In the genomic region with DNA sequence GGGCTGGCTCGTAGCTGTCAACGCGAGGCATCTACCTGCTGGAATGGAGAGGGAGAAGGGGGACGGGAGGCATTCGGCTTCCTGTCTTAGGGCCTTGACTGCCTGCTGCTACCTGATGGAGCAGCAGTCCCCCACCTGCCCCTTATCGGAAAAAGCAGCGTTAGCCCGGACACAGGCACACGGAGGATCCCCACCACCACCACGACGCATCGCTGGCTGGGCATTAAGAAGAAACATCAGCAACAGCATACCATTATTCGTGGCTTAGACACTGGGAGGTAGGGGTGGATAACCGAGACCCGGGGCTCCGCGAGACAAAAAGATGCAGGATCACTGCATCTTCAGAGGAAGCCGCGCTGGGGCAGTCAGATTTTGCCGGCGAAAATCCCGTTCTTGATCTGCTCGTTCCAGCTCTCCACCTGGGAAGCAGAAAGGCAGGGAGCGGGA, we compare ENCODE assay signal across 8 cellular contexts. TPM values are rescaled to one million over a fixed set of nuclear protein-coding genes. Genes with fewer than 3 reads are reported as not detected.
DNase-seq lines count a peak whose midpoint lies in the region; ATAC-seq, FAIRE-seq and TF ChIP-seq lines count a peak whose summit lies in the region.

No MANE protein-coding gene starts in this region.

- H3K79me2 ChIP-seq in GM12878 (ENCODE audit: control insufficient read depth, insufficient read depth, low read length), result no peaks in the 10 kb centered on the region

- peak overlapping the region; percentile 21 for H2AK5ac ChIP-seq in mesenchymal stem cell (ENCODE audit: low read length, severe bottlenecking)

- H2BK120ac ChIP-seq in mesenchymal stem cell (ENCODE audit: low read depth, low read length), result no peak overlapping the region

- SMC1A ChIA-PET in GM12878 (lab: Charles Lee; ENCODE audit: uncharacterized antibody, unreplicated experiment), result no interaction called here

- H2AFZ ChIP-seq in GM12878 (ENCODE audit: control insufficient read depth, low read depth, low read length) (no peak overlapping the region; the same call in 1 of the 2 replicates), mesenchymal stem cell (ENCODE audit: low read depth, low read length) (peak overlapping the region; percentile 49)

- DNase-seq in cardiac muscle cell (ENCODE audit: low read depth in 1 of 2, low spot score in 1 of 2) (no peak), Right ventricle myocardium superior (no peak), GM12878 (ENCODE audit: low read depth, low spot score) (no peak), mesenchymal stem cell (no peak), upper lobe of right lung (no peak), GM20000 (ENCODE audit: low spot score) (no peak)

- intact Hi-C loops in Right ventricle myocardium superior (cut with DNase I), result no loop called here
- intact Hi-C loops in GM12878 (cut with micrococcal nuclease; ENCODE audit: unreplicated experiment), result no loop called here
- intact Hi-C loops in upper lobe of right lung (cut with DNase I), result no loop called here

- FAIRE-seq in GM12878 (lab: Jason Lieb, UNC), result no peak

- no peaks in the 10 kb centered on the region; the same call in 1 of the 2 replicates for H4K20me1 ChIP-seq in GM12878 (ENCODE audit: control insufficient read depth, insufficient read depth)

- H3K18ac ChIP-seq in mesenchymal stem cell (ENCODE audit: low read depth in 1 of 2, low read length in 2 of 2), result peak overlapping the region in 1 of 2 experiments; percentile 87

- no TSS peak for BruUV-seq in GM12878 (replicated peaks; lab: Mats Ljungman, UMichigan)

- peak overlapping the region; percentile 35 for H4K91ac ChIP-seq in mesenchymal stem cell (ENCODE audit: low read length)

- H3K4me1 ChIP-seq in cardiac muscle cell (ENCODE audit: low read depth) (peaks cover 6% of the 10 kb centered on the region), GM12878 (ENCODE audit: control insufficient read depth, insufficient read depth, low read length) (no peaks in the 10 kb centered on the region; the same call in 1 of the 2 replicates), mesenchymal stem cell (ENCODE audit: control insufficient read depth, insufficient read depth, low read depth, low read length) (peaks cover 26% of the 10 kb centered on the region), upper lobe of right lung (peaks cover 14% of the 10 kb centered on the region)

- in situ Hi-C loops in GM12878 (cut with MboI), result no loop called here

- WGBS in GM12878 (ENCODE audit: insufficient coverage, insufficient replicate concordance, low lambda C conversion rate, missing lambda C conversion rate), result 7% methylated on average over 23 of the region's 24 CpGs
- 15% methylated on average over 24 of the region's 24 CpGs for WGBS in mesenchymal stem cell

- H2BK12ac ChIP-seq in mesenchymal stem cell (ENCODE audit: low read length in 2 of 2), result peak overlapping the region in 1 of 2 experiments; percentile 47

- peak overlapping the region; percentile 30 for H3K4me3 ChIP-seq in cardiac muscle cell
- no peak overlapping the region for H3K4me3 ChIP-seq in GM12878
- H3K4me3 ChIP-seq in mesenchymal stem cell (ENCODE audit: insufficient read depth in 1 of 2, low read depth in 1 of 2, low read length in 2 of 2), result peak overlapping the region; percentile 55 to 66
- H3K4me3 ChIP-seq in upper lobe of right lung, result peak overlapping the region; percentile 46

- peak overlapping the region in 1 of 2 experiments; percentile 85 for H3K23ac ChIP-seq in mesenchymal stem cell (ENCODE audit: low read length in 2 of 2)

- no peak for TF ChIP-seq POLR2A in GM12878 (IDR thresholded peaks at IDR 0.05; ENCODE audit: low read depth, low read length)

- no peak for TF ChIP-seq CTCF in cardiac muscle cell (IDR thresholded peaks at IDR 0.05; ENCODE audit: low read depth, low read length)
- TF ChIP-seq CTCF in GM12878 (IDR thresholded peaks at IDR 0.05 in 2 of 3, conservative IDR thresholded peaks at IDR 0.05 in 1 of 3; ENCODE audit: control insufficient read depth in 2 of 3, extremely low read depth in 1 of 3, insufficient read depth in 1 of 3, low read depth in 3 of 3, low read length in 3 of 3), result no peak
- no peak for TF ChIP-seq CTCF in upper lobe of right lung (IDR thresholded peaks at IDR 0.05)
- TF ChIP-seq CTCF in GM20000 (IDR thresholded peaks at IDR 0.05; ENCODE audit: extremely low read depth, missing control alignments), result no peak

- RAD21 ChIA-PET in GM12878 (lab: Charles Lee; ENCODE audit: unreplicated experiment), result no interaction called here

- H3K27ac ChIP-seq in cardiac muscle cell, result no peak overlapping the region
- H3K27ac ChIP-seq in GM12878 (ENCODE audit: control insufficient read depth, insufficient read depth), result no peak overlapping the region
- no peak overlapping the region for H3K27ac ChIP-seq in mesenchymal stem cell (ENCODE audit: low read length, poor library complexity, severe bottlenecking)
- no peak overlapping the region for H3K27ac ChIP-seq in upper lobe of right lung

- no peak for TF ChIP-seq RAD21 in GM12878 (IDR thresholded peaks at IDR 0.05; ENCODE audit: insufficient read depth, low read depth, low read length)

- peak overlapping the region; percentile 71 for H4K8ac ChIP-seq in mesenchymal stem cell (ENCODE audit: low read length)

- H3K9ac ChIP-seq in GM12878 (ENCODE audit: control insufficient read depth, insufficient read depth, low read length) (no peak overlapping the region), mesenchymal stem cell (ENCODE audit: low read length) (no peak overlapping the region)

- no peaks in the 10 kb centered on the region for H3K9me3 ChIP-seq in cardiac muscle cell (ENCODE audit: low read depth)
- H3K9me3 ChIP-seq in GM12878 (replicated peaks; ENCODE audit: control insufficient read depth, insufficient read depth, low read length), result no peaks in the 10 kb centered on the region
- no peaks in the 10 kb centered on the region for H3K9me3 ChIP-seq in mesenchymal stem cell (ENCODE audit: control insufficient read depth, low read length)
- H3K9me3 ChIP-seq in upper lobe of right lung, result no peaks in the 10 kb centered on the region

- peak overlapping the region in 1 of 2 experiments; percentile 69 for H3K14ac ChIP-seq in mesenchymal stem cell (ENCODE audit: low read length in 2 of 2)

- CTCF ChIA-PET in GM12878 (lab: Yijun Ruan, JAX), result no interaction called here

- H3K27me3 ChIP-seq in cardiac muscle cell (peaks cover 62% of the 10 kb centered on the region), GM12878 (replicated peaks in 1 of 2; ENCODE audit: control insufficient read depth in 2 of 2, insufficient read depth in 2 of 2, low read length in 1 of 2) (peaks cover 4 to 13% of the 10 kb centered on the region in 2 experiments; a peak in 3 of 4 replicates), mesenchymal stem cell (ENCODE audit: control insufficient read depth in 1 of 2, insufficient read depth in 1 of 2, low read length in 2 of 2) (peaks cover 49 to 70% of the 10 kb centered on the region in 2 experiments), upper lobe of right lung (peaks cover 40% of the 10 kb centered on the region)

- TF ChIP-seq EP300 in GM12878 (IDR thresholded peaks at IDR 0.05; ENCODE audit: borderline replicate concordance in 1 of 2, control insufficient read depth in 1 of 2, low read depth in 2 of 2, low read length in 2 of 2), result no peak

- POLR2A ChIA-PET in GM12878 (lab: Charles Lee), result no interaction called here

- no peak overlapping the region for H2BK5ac ChIP-seq in mesenchymal stem cell (ENCODE audit: low read depth, low read length, poor library complexity, severe bottlenecking)

- ATAC-seq in Right ventricle myocardium superior (ENCODE audit: poor library complexity) (no peak), GM12878 (no peak), upper lobe of right lung (no peak), HG03135 (IDR thresholded peaks at IDR 0.05; ENCODE audit: unreplicated experiment) (no peak), GM18502 (IDR thresholded peaks at IDR 0.05; ENCODE audit: poor library complexity, unreplicated experiment) (no peak)

- H2BK15ac ChIP-seq in mesenchymal stem cell (ENCODE audit: low read depth, poor library complexity, severe bottlenecking), result no peak overlapping the region

- H3K36me3 ChIP-seq in cardiac muscle cell, result no peaks in the 10 kb centered on the region
- H3K36me3 ChIP-seq in GM12878 (ENCODE audit: control insufficient read depth in 2 of 2, insufficient read depth in 2 of 2, low read length in 1 of 2), result no peaks in the 10 kb centered on the region
- peaks cover 0 to 4% of the 10 kb centered on the region in 2 experiments for H3K36me3 ChIP-seq in mesenchymal stem cell (ENCODE audit: control insufficient read depth in 1 of 2, insufficient read depth in 2 of 2, low read depth in 1 of 2, low read length in 2 of 2)
- H3K36me3 ChIP-seq in upper lobe of right lung, result no peaks in the 10 kb centered on the region

- H3K79me1 ChIP-seq in mesenchymal stem cell (replicated peaks; ENCODE audit: low read length, poor library complexity, severe bottlenecking), result no peaks in the 10 kb centered on the region

- peak overlapping the region in 1 of 2 experiments; percentile 21 for H3K4ac ChIP-seq in mesenchymal stem cell (ENCODE audit: low read depth in 1 of 2, low read length in 2 of 2)

- H3K4me2 ChIP-seq in GM12878 (ENCODE audit: control insufficient read depth, insufficient read depth), result peak overlapping the region; percentile 68; the same call in 1 of the 2 replicates
- H3K4me2 ChIP-seq in mesenchymal stem cell (ENCODE audit: low read length, poor library complexity, severe bottlenecking), result peak overlapping the region; percentile 92

RNA-seq across cellular contexts. Expression of gene COX6B2, which starts 1.1 kb away (rescaled TPM):
- total RNA-seq in cardiac muscle cell (not detected in 2 replicates), Right ventricle myocardium superior (not detected), GM12878 (2014; rRNA removed) (not detected in 2 replicates), GM12878 (2014; rRNA removed; fragmentation: Illumina TruSeq; extraction: Trizol) (not detected in 2 replicates), GM12878 (2021) (not detected in 2 replicates), upper lobe of right lung (not detected)
- polyA plus RNA-seq in cardiac muscle cell (0.06 and 0.17 TPM in 2 replicates), GM12878 (2011; rRNA removed) (0.09 TPM in 1 of 2 replicates, not detected in the other), GM12878 (2014; fragmentation: Illumina TruSeq; extraction: Trizol) (not detected in 2 replicates), GM12878 (2014; fragmentation: Nextera tagmentation; extraction: Ambion mirVana) (under 1 TPM; 0.05 to 0.07 TPM), GM12878 (2014; rRNA removed) (0.06 and 0.14 TPM in 2 replicates), GM12878 (2016; fragmentation: Nextera tagmentation; extraction: Ambion mirVana) (under 1 TPM in 1 of 2 experiments, not detected in 1; 0.08 TPM)
- not detected in 2 replicates for total RNA-seq in GM12878 (2013; cell fraction: nucleolus; rRNA removed)
- polyA plus RNA-seq in GM12878 (2011; ENCODE audit: low read depth), result 0.20 TPM
- polyA plus RNA-seq in GM12878 (2011; cell fraction: cytosol; rRNA removed), result not detected in 2 replicates
- 2.2 and 2.4 TPM in 2 replicates for polyA plus RNA-seq in GM12878 (2011; cell fraction: nucleus; rRNA removed)
- 0.11 and 0.15 TPM in 2 replicates for polyA plus RNA-seq in GM12878 (2012)
- not detected in 2 replicates for polyA minus RNA-seq in GM12878 (2011; rRNA and poly(A)+ RNA removed)
- polyA minus RNA-seq in GM12878 (2011; cell fraction: cytosol; rRNA and poly(A)+ RNA removed), result not detected in 2 replicates
- polyA minus RNA-seq in GM12878 (2011; cell fraction: nucleus; rRNA and poly(A)+ RNA removed), result not detected in 2 replicates
- polyA plus RNA-seq in mesenchymal stem cell (2013, experiment 1 of 2), result 0.30 TPM
- polyA plus RNA-seq in mesenchymal stem cell (2013, experiment 2 of 2), result 0.10 TPM

RNA-seq across cellular contexts. Expression of gene GARIN5B, which starts 9.7 kb away (rescaled TPM):
- total RNA-seq in cardiac muscle cell, result not detected in 2 replicates
- not detected in 2 replicates for polyA plus RNA-seq in cardiac muscle cell
- total RNA-seq in Right ventricle myocardium superior, result not detected
- total RNA-seq in GM12878 (2013; cell fraction: nucleolus; rRNA removed), result not detected in 2 replicates
- total RNA-seq in GM12878 (2014; rRNA removed), result not detected in 2 replicates
- total RNA-seq in GM12878 (2014; rRNA removed; fragmentation: Illumina TruSeq; extraction: Trizol), result not detected in 2 replicates
- not detected in 2 replicates for total RNA-seq in GM12878 (2021)
- not detected for polyA plus RNA-seq in GM12878 (2011; ENCODE audit: low read depth)
- not detected in 2 replicates for polyA plus RNA-seq in GM12878 (2011; rRNA removed)
- not detected in 2 replicates for polyA plus RNA-seq in GM12878 (2011; cell fraction: cytosol; rRNA removed)
- not detected in 2 replicates for polyA plus RNA-seq in GM12878 (2011; cell fraction: nucleus; rRNA removed)
- not detected in 2 replicates for polyA plus RNA-seq in GM12878 (2012)
- polyA plus RNA-seq in GM12878 (2014; fragmentation: Illumina TruSeq; extraction: Trizol), result not detected in 2 replicates
- not detected for polyA plus RNA-seq in GM12878 (2014; fragmentation: Nextera tagmentation; extraction: Ambion mirVana)
- 0.18 TPM in 1 of 2 replicates, not detected in the other for polyA plus RNA-seq in GM12878 (2014; rRNA removed)
- polyA plus RNA-seq in GM12878 (2016; fragmentation: Nextera tagmentation; extraction: Ambion mirVana), result not detected
- polyA minus RNA-seq in GM12878 (2011; rRNA and poly(A)+ RNA removed), result not detected in 2 replicates
- not detected in 2 replicates for polyA minus RNA-seq in GM12878 (2011; cell fraction: cytosol; rRNA and poly(A)+ RNA removed)
- not detected in 2 replicates for polyA minus RNA-seq in GM12878 (2011; cell fraction: nucleus; rRNA and poly(A)+ RNA removed)
- not detected for polyA plus RNA-seq in mesenchymal stem cell (2013, experiment 1 of 2)
- polyA plus RNA-seq in mesenchymal stem cell (2013, experiment 2 of 2), result not detected
- total RNA-seq in upper lobe of right lung, result not detected

RNA-seq across cellular contexts. Expression of gene KMT5C, which starts 13.7 kb away (rescaled TPM):
- 58.9 and 82.4 TPM in 2 replicates for total RNA-seq in cardiac muscle cell
- 63.5 and 81.7 TPM in 2 replicates for polyA plus RNA-seq in cardiac muscle cell
- 6.6 TPM for total RNA-seq in Right ventricle myocardium superior
- 51.9 and 53.5 TPM in 2 replicates for total RNA-seq in GM12878 (2013; cell fraction: nucleolus; rRNA removed)
- total RNA-seq in GM12878 (2014; rRNA removed), result 6.8 and 7.7 TPM in 2 replicates
- total RNA-seq in GM12878 (2014; rRNA removed; fragmentation: Illumina TruSeq; extraction: Trizol), result 2.4 and 3.7 TPM in 2 replicates
- total RNA-seq in GM12878 (2021), result 13.2 and 15.8 TPM in 2 replicates
- polyA plus RNA-seq in GM12878 (2011; ENCODE audit: low read depth), result 2.4 TPM
- 5.7 and 9.3 TPM in 2 replicates for polyA plus RNA-seq in GM12878 (2011; rRNA removed)
- polyA plus RNA-seq in GM12878 (2011; cell fraction: cytosol; rRNA removed), result 11.5 and 16.8 TPM in 2 replicates
- 52.7 and 62.4 TPM in 2 replicates for polyA plus RNA-seq in GM12878 (2011; cell fraction: nucleus; rRNA removed)
- 13.4 and 14.4 TPM in 2 replicates for polyA plus RNA-seq in GM12878 (2012)
- 1.3 and 2.3 TPM in 2 replicates for polyA plus RNA-seq in GM12878 (2014; fragmentation: Illumina TruSeq; extraction: Trizol)
- polyA plus RNA-seq in GM12878 (2014; fragmentation: Nextera tagmentation; extraction: Ambion mirVana), result under 1 TPM in 1 of 2 experiments, not detected in 1; 0.20 TPM
- 10.5 and 11.9 TPM in 2 replicates for polyA plus RNA-seq in GM12878 (2014; rRNA removed)
- 1 to 10 TPM; 4.1 to 4.3 TPM for polyA plus RNA-seq in GM12878 (2016; fragmentation: Nextera tagmentation; extraction: Ambion mirVana)
- polyA minus RNA-seq in GM12878 (2011; rRNA and poly(A)+ RNA removed), result 5.7 and 13.2 TPM in 2 replicates
- 4.9 and 10.4 TPM in 2 replicates for polyA minus RNA-seq in GM12878 (2011; cell fraction: cytosol; rRNA and poly(A)+ RNA removed)
- 18.5 and 26.7 TPM in 2 replicates for polyA minus RNA-seq in GM12878 (2011; cell fraction: nucleus; rRNA and poly(A)+ RNA removed)
- 6.3 TPM for polyA plus RNA-seq in mesenchymal stem cell (2013, experiment 1 of 2)
- 6.1 TPM for polyA plus RNA-seq in mesenchymal stem cell (2013, experiment 2 of 2)
- total RNA-seq in upper lobe of right lung, result 11.7 TPM

RNA-seq across cellular contexts. Expression of gene IL11, which starts 16.9 kb away (rescaled TPM):
- total RNA-seq in cardiac muscle cell (0.12 and 0.49 TPM in 2 replicates), Right ventricle myocardium superior (not detected), GM12878 (2014; rRNA removed) (not detected in 2 replicates), GM12878 (2014; rRNA removed; fragmentation: Illumina TruSeq; extraction: Trizol) (not detected in 2 replicates), GM12878 (2021) (0.15 TPM in 1 of 2 replicates, not detected in the other), upper lobe of right lung (0.84 TPM)
- polyA plus RNA-seq in cardiac muscle cell (0.72 TPM in 1 of 2 replicates, not detected in the other), GM12878 (2011; rRNA removed) (not detected in 2 replicates), GM12878 (2014; fragmentation: Illumina TruSeq; extraction: Trizol) (not detected in 2 replicates), GM12878 (2014; fragmentation: Nextera tagmentation; extraction: Ambion mirVana) (not detected), GM12878 (2014; rRNA removed) (not detected in 2 replicates), GM12878 (2016; fragmentation: Nextera tagmentation; extraction: Ambion mirVana) (not detected)
- not detected in 2 replicates for total RNA-seq in GM12878 (2013; cell fraction: nucleolus; rRNA removed)
- not detected for polyA plus RNA-seq in GM12878 (2011; ENCODE audit: low read depth)
- polyA plus RNA-seq in GM12878 (2011; cell fraction: cytosol; rRNA removed), result not detected in 2 replicates
- polyA plus RNA-seq in GM12878 (2011; cell fraction: nucleus; rRNA removed), result not detected in 2 replicates
- polyA plus RNA-seq in GM12878 (2012), result 0.07 and 0.17 TPM in 2 replicates
- not detected in 2 replicates for polyA minus RNA-seq in GM12878 (2011; rRNA and poly(A)+ RNA removed)
- not detected in 2 replicates for polyA minus RNA-seq in GM12878 (2011; cell fraction: cytosol; rRNA and poly(A)+ RNA removed)
- not detected in 2 replicates for polyA minus RNA-seq in GM12878 (2011; cell fraction: nucleus; rRNA and poly(A)+ RNA removed)
- 6.4 TPM for polyA plus RNA-seq in mesenchymal stem cell (2013, experiment 1 of 2)
- 6.1 TPM for polyA plus RNA-seq in mesenchymal stem cell (2013, experiment 2 of 2)

RNA-seq across cellular contexts. Expression of gene TMEM190, which starts 23.2 kb away (rescaled TPM):
- not detected in 2 replicates for total RNA-seq in cardiac muscle cell
- polyA plus RNA-seq in cardiac muscle cell, result 0.85 and 1.3 TPM in 2 replicates
- not detected for total RNA-seq in Right ventricle myocardium superior
- total RNA-seq in GM12878 (2013; cell fraction: nucleolus; rRNA removed), result not detected in 2 replicates
- total RNA-seq in GM12878 (2014; rRNA removed), result not detected in 2 replicates
- total RNA-seq in GM12878 (2014; rRNA removed; fragmentation: Illumina TruSeq; extraction: Trizol), result not detected in 2 replicates
- total RNA-seq in GM12878 (2021), result not detected in 2 replicates
- polyA plus RNA-seq in GM12878 (2011; ENCODE audit: low read depth), result not detected
- not detected in 2 replicates for polyA plus RNA-seq in GM12878 (2011; rRNA removed)
- polyA plus RNA-seq in GM12878 (2011; cell fraction: cytosol; rRNA removed), result not detected in 2 replicates
- not detected in 2 replicates for polyA plus RNA-seq in GM12878 (2011; cell fraction: nucleus; rRNA removed)
- not detected in 2 replicates for polyA plus RNA-seq in GM12878 (2012)
- not detected in 2 replicates for polyA plus RNA-seq in GM12878 (2014; fragmentation: Illumina TruSeq; extraction: Trizol)
- not detected for polyA plus RNA-seq in GM12878 (2014; fragmentation: Nextera tagmentation; extraction: Ambion mirVana)
- not detected in 2 replicates for polyA plus RNA-seq in GM12878 (2014; rRNA removed)
- polyA plus RNA-seq in GM12878 (2016; fragmentation: Nextera tagmentation; extraction: Ambion mirVana), result not detected
- polyA minus RNA-seq in GM12878 (2011; rRNA and poly(A)+ RNA removed), result not detected in 2 replicates
- not detected in 2 replicates for polyA minus RNA-seq in GM12878 (2011; cell fraction: cytosol; rRNA and poly(A)+ RNA removed)
- polyA minus RNA-seq in GM12878 (2011; cell fraction: nucleus; rRNA and poly(A)+ RNA removed), result not detected in 2 replicates
- polyA plus RNA-seq in mesenchymal stem cell (2013, experiment 1 of 2), result 0.26 TPM
- polyA plus RNA-seq in mesenchymal stem cell (2013, experiment 2 of 2), result 0.08 TPM
- not detected for total RNA-seq in upper lobe of right lung
